In genomic region chr1:118984990-118985608, GRCh38 we compare ENCODE assay signal across 11 cellular contexts. TPM values are rescaled to one million over a fixed set of nuclear protein-coding genes. Genes with fewer than 3 reads are reported as not detected.
DNase-seq lines count a peak whose midpoint lies in the region; ATAC-seq, FAIRE-seq and TF ChIP-seq lines count a peak whose summit lies in the region.
"Had no signal": no experiment of that assay in that cellular context is flagged by ENCODE, and none has a peak within 500 bp of the region (broad histone marks: within the 10 kb centered on the region; RNA-seq: fewer than 3 reads in every experiment).

No MANE protein-coding gene starts in this region.

- peak overlapping the region; percentile 40 for H3K4me3 Mint-ChIP-seq in activated naive CD4-positive, alpha-beta T cell treated with anti-CD3 and anti-CD28 coated beads, Interleukin-2, amount 10 ng/mL, durations not matched to agents 7 days and 5 days
- H3K4me3 Mint-ChIP-seq in memory B cell, result peak overlapping the region; percentile 43

- peak overlapping the region; percentile 0 to 31 for H3K4me3 ChIP-seq in ascending aorta
- peak overlapping the region; percentile 56 for H3K4me3 ChIP-seq in suprapubic skin
- peak overlapping the region in 1 of 2 donors; percentile 11 for H3K4me3 ChIP-seq in kidney (ENCODE audit: low read length in 2 of 2)
- H3K4me3 ChIP-seq: BLaER1 treated with 17β-estradiol and CSF1 and Interleukin-3, amounts not matched to agents 10 nM and 100 nM had no signal

- TF ChIP-seq CTCF in ascending aorta (IDR thresholded peaks at IDR 0.05) (no peak), suprapubic skin (IDR thresholded peaks at IDR 0.05) (no peak), kidney (IDR thresholded peaks at IDR 0.05; ENCODE audit: borderline replicate concordance, extremely low read depth, insufficient read depth) (no peak)

- in situ Hi-C loops in ACHN (cut with HindIII; ENCODE audit: low pct_ligation_motif_present, low pct_unique_long_range_greater_than_20kb, low sequenced_read_pairs), result no loop called here

- H3K9me3 ChIP-seq in ascending aorta, result no peaks in the 10 kb centered on the region
- no peaks in the 10 kb centered on the region for H3K9me3 ChIP-seq in suprapubic skin
- peaks cover 0 to 11% of the 10 kb centered on the region in 2 donors for H3K9me3 ChIP-seq in kidney (ENCODE audit: control insufficient read depth in 1 of 2, low read length in 2 of 2)

- H3K9me3 Mint-ChIP-seq in activated naive CD4-positive, alpha-beta T cell treated with anti-CD3 and anti-CD28 coated beads, Interleukin-2, amount 10 ng/mL, durations not matched to agents 7 days and 5 days, result peaks cover 11% of the 10 kb centered on the region
- no peaks in the 10 kb centered on the region for H3K9me3 Mint-ChIP-seq in memory B cell

- H3K4me1 ChIP-seq in ascending aorta (peaks cover 4 to 6% of the 10 kb centered on the region in 2 donors), suprapubic skin (peaks cover 52% of the 10 kb centered on the region), kidney (ENCODE audit: control insufficient read depth in 1 of 2, insufficient read depth in 1 of 2, low read depth in 1 of 2, low read length in 2 of 2) (peaks cover 0 to 12% of the 10 kb centered on the region in 2 donors)

- ATAC-seq in memory B cell (ENCODE audit: low read depth), result no peak

- H3K36me3 Mint-ChIP-seq in activated naive CD4-positive, alpha-beta T cell treated with anti-CD3 and anti-CD28 coated beads, Interleukin-2, amount 10 ng/mL, durations not matched to agents 7 days and 5 days, result peaks cover 30% of the 10 kb centered on the region
- H3K36me3 Mint-ChIP-seq in memory B cell, result peaks cover 4% of the 10 kb centered on the region

- TF ChIP-seq POLR2A in suprapubic skin (IDR thresholded peaks at IDR 0.05), result no peak

- DNase-seq in activated naive CD4-positive, alpha-beta T cell treated with anti-CD3 and anti-CD28 coated beads, Interleukin-2, amount 10 ng/mL, durations not matched to agents 7 days and 5 days, result no peak
- no peak for DNase-seq in activated naive CD4-positive, alpha-beta T cell treated with Interleukin-2 at 50 U/mL for 16 hours
- DNase-seq in ascending aorta (ENCODE audit: low spot score in 2 of 2) (no peak), memory B cell (ENCODE audit: low spot score in 2 of 2) (no peak), suprapubic skin (ENCODE audit: low spot score in 2 of 2) (no peak), ACHN (no peak), NCI-H2029 treated with DMSO at 0.1 percent for 48 hours (lab: John Stamatoyannopoulos, UW) (no peak), kidney (no peak)
- DNase-seq: NCI-H146 had no signal

- no peak for TF ChIP-seq EP300 in suprapubic skin (IDR thresholded peaks at IDR 0.05)

- H3K27ac ChIP-seq in ascending aorta (no peak overlapping the region), suprapubic skin (peak overlapping the region; percentile 84), kidney (ENCODE audit: low read depth in 2 of 2, low read length in 2 of 2) (no peak overlapping the region)
- H3K27ac ChIP-seq: BLaER1 treated with 17β-estradiol and CSF1 and Interleukin-3, amounts not matched to agents 10 nM and 100 nM; right lobe of liver had no signal

- H3K36me3 ChIP-seq in ascending aorta (no peaks in the 10 kb centered on the region), suprapubic skin (no peaks in the 10 kb centered on the region), kidney (ENCODE audit: control insufficient read depth in 1 of 2, insufficient read depth in 2 of 2, low read length in 2 of 2) (no peaks in the 10 kb centered on the region)
- H3K36me3 ChIP-seq: BLaER1 treated with 17β-estradiol and CSF1 and Interleukin-3, amounts not matched to agents 10 nM and 100 nM; right lobe of liver had no signal

- intact Hi-C loops in ascending aorta (cut with DNase I) (no loop called here), kidney (cut with DNase I) (no loop called here)

- peaks cover 16% of the 10 kb centered on the region for H3K4me1 Mint-ChIP-seq in activated naive CD4-positive, alpha-beta T cell treated with anti-CD3 and anti-CD28 coated beads, Interleukin-2, amount 10 ng/mL, durations not matched to agents 7 days and 5 days
- H3K4me1 Mint-ChIP-seq in memory B cell, result peaks cover 8% of the 10 kb centered on the region

- no peak overlapping the region for H3K9ac ChIP-seq in kidney (ENCODE audit: low read length in 2 of 2)
- H3K9ac ChIP-seq: BLaER1 treated with 17β-estradiol and CSF1 and Interleukin-3, amounts not matched to agents 10 nM and 100 nM had no signal

- WGBS in suprapubic skin, result 22% methylated on average over 33 of the region's 33 CpGs

- CTCF ChIA-PET in activated naive CD4-positive, alpha-beta T cell treated with anti-CD3 and anti-CD28 coated beads, Interleukin-2, amount 10 ng/mL, durations not matched to agents 7 days and 5 days (lab: Charles Lee), result interaction anchor here (0.8 to 1.7 kb wide), 2 partner anchors 15 to 23 kb away, joined by 3 to 5 read pairs; no protein-coding TSS in a partner anchor

- no peak for FAIRE-seq in kidney (lab: Jason Lieb, UNC)

- H3K27me3 ChIP-seq in ascending aorta (peaks cover 21% of the 10 kb centered on the region), suprapubic skin (peaks cover 88% of the 10 kb centered on the region)

- peaks cover 95% of the 10 kb centered on the region for H3K27me3 Mint-ChIP-seq in activated naive CD4-positive, alpha-beta T cell treated with anti-CD3 and anti-CD28 coated beads, Interleukin-2, amount 10 ng/mL, durations not matched to agents 7 days and 5 days
- peaks cover 40% of the 10 kb centered on the region for H3K27me3 Mint-ChIP-seq in memory B cell

- H3K27ac Mint-ChIP-seq in activated naive CD4-positive, alpha-beta T cell treated with anti-CD3 and anti-CD28 coated beads, Interleukin-2, amount 10 ng/mL, durations not matched to agents 7 days and 5 days, result peak overlapping the region; percentile 81
- peak overlapping the region; percentile 21 for H3K27ac Mint-ChIP-seq in memory B cell

RNA-seq across cellular contexts. Expression of gene TBX15, which starts 3.0 kb away (rescaled TPM):
- total RNA-seq in ascending aorta (1.8 TPM), suprapubic skin (10 to 100 TPM in 1 of 4 donors, 1 to 10 TPM in 3; 3.3 to 10.8 (median 3.5) TPM), kidney (0.82 TPM)
- polyA plus RNA-seq in kidney (ENCODE audit: insufficient read depth, low read depth, low replicate concordance), result not detected
